In genomic region chr14:101503431-101504095, GRCh38 we compare ENCODE assay signal across 1 cellular context.
TF ChIP-seq lines count a peak whose summit lies in the region.

No MANE protein-coding gene starts in this region.

TF ChIP-seq in WTC11, 78 proteins besides CTCF, POLR2A, EP300 and RAD21 (continued from another document):
- TF ChIP-seq ZNF138 (CRISPR knock-in tag; conservative IDR thresholded peaks at IDR 0.05) (no peak), ZNF396 (CRISPR knock-in tag; IDR thresholded peaks at IDR 0.05; ENCODE audit: borderline replicate concordance) (no peak), RELA (CRISPR knock-in tag; IDR thresholded peaks at IDR 0.05; ENCODE audit: borderline replicate concordance) (no peak), NFATC4 (CRISPR knock-in tag; IDR thresholded peaks at IDR 0.05) (no peak), ESRRA (CRISPR knock-in tag; IDR thresholded peaks at IDR 0.05; ENCODE audit: borderline replicate concordance) (no peak), HMGA2 (CRISPR knock-in tag; IDR thresholded peaks at IDR 0.05) (no peak), MXD4 (CRISPR knock-in tag; IDR thresholded peaks at IDR 0.05; ENCODE audit: borderline replicate concordance) (no peak), ZNF219 (CRISPR knock-in tag; IDR thresholded peaks at IDR 0.05; ENCODE audit: borderline replicate concordance) (no peak), GABPB1 (CRISPR knock-in tag; IDR thresholded peaks at IDR 0.05) (no peak)
